Comparison of ENCODE assay signal across 11 cellular contexts in genomic region chr2:221429741-221430491, GRCh38.
DNase-seq lines count a peak whose midpoint lies in the region; ATAC-seq and TF ChIP-seq lines count a peak whose summit lies in the region.
"Had no signal": no experiment of that assay in that cellular context is flagged by ENCODE, and none has a peak within 500 bp of the region (broad histone marks: within the 10 kb centered on the region; RNA-seq: fewer than 3 reads in every experiment).

No MANE protein-coding gene starts in this region.

- H3K9me3 ChIP-seq in mesenchymal stem cell (ENCODE audit: control insufficient read depth, low read length) (no peaks in the 10 kb centered on the region), ascending aorta (no peaks in the 10 kb centered on the region)

- H2BK5ac ChIP-seq in mesenchymal stem cell (ENCODE audit: low read depth, low read length, poor library complexity, severe bottlenecking): no peak overlapping the region

- H2AK5ac ChIP-seq in mesenchymal stem cell (ENCODE audit: low read length, severe bottlenecking): no peak overlapping the region

- H3K4ac ChIP-seq in mesenchymal stem cell (ENCODE audit: low read depth in 1 of 2, low read length in 2 of 2): no peak overlapping the region

- H2BK15ac ChIP-seq in mesenchymal stem cell (ENCODE audit: low read depth, poor library complexity, severe bottlenecking): no peak overlapping the region

- no peak overlapping the region for H2AFZ ChIP-seq in mesenchymal stem cell (ENCODE audit: low read depth, low read length)

- no peak overlapping the region for H3K18ac ChIP-seq in mesenchymal stem cell (ENCODE audit: low read depth in 1 of 2, low read length in 2 of 2)

- no TSS peak for BruUV-seq in MCF 10A (replicated peaks; lab: Mats Ljungman, UMichigan)

- POLR2A ChIA-PET in MCF 10A (lab: Yijun Ruan, JAX): no interaction called here

- peaks cover 6% of the 10 kb centered on the region for H3K36me3 Mint-ChIP-seq in MCF 10A (ENCODE audit: insufficient read depth, unreplicated experiment)

- H3K4me2 ChIP-seq in mesenchymal stem cell (ENCODE audit: low read length, poor library complexity, severe bottlenecking): no peak overlapping the region

- H3K27me3 ChIP-seq in mesenchymal stem cell (ENCODE audit: control insufficient read depth in 1 of 2, insufficient read depth in 1 of 2, low read length in 2 of 2) (no peaks in the 10 kb centered on the region), ascending aorta (no peaks in the 10 kb centered on the region)
- H3K27me3 ChIP-seq: cardiac muscle cell had no signal

- H3K27me3 Mint-ChIP-seq in MCF 10A (ENCODE audit: insufficient read depth, unreplicated experiment): no peaks in the 10 kb centered on the region
- H3K27me3 Mint-ChIP-seq: activated T-cell treated with anti-CD3 and anti-CD28 coated beads, Interleukin-2, amount 50 U/mL, for 24 hours had no signal

- H3K4me3 Mint-ChIP-seq in MCF 10A (ENCODE audit: unreplicated experiment): no peak overlapping the region
- H3K4me3 Mint-ChIP-seq: activated T-cell treated with anti-CD3 and anti-CD28 coated beads, Interleukin-2, amount 50 U/mL, for 24 hours had no signal

- no peaks in the 10 kb centered on the region for H3K4me1 Mint-ChIP-seq in MCF 10A (ENCODE audit: insufficient read depth, unreplicated experiment)

- intact Hi-C loops in MCF 10A (cut with micrococcal nuclease) (no loop called here), ascending aorta (cut with DNase I) (loop anchor here (10.0 kb wide), 1 partner anchor 745 kb away; no protein-coding TSS in a partner anchor)

- no peak overlapping the region for H2BK12ac ChIP-seq in mesenchymal stem cell (ENCODE audit: low read length in 2 of 2)

- H3K4me3 ChIP-seq in mesenchymal stem cell (ENCODE audit: insufficient read depth in 1 of 2, low read depth in 1 of 2, low read length in 2 of 2) (no peak overlapping the region), ascending aorta (no peak overlapping the region)
- H3K4me3 ChIP-seq: cardiac muscle cell had no signal

- CTCF ChIA-PET in MCF 10A (lab: Yijun Ruan, JAX): interaction anchor here (0.9 kb wide), 1 partner anchor 272 kb away, joined by 3 read pairs; no protein-coding TSS in a partner anchor

- no peak for ATAC-seq in GM19452 (IDR thresholded peaks at IDR 0.05; ENCODE audit: unreplicated experiment)
- ATAC-seq in HG02642 (IDR thresholded peaks at IDR 0.05; ENCODE audit: poor library complexity, unreplicated experiment): no peak

- no peak for TF ChIP-seq CTCF in MCF 10A (IDR thresholded peaks at IDR 0.05; ENCODE audit: unreplicated experiment)
- no peak for TF ChIP-seq CTCF in ascending aorta (IDR thresholded peaks at IDR 0.05)

- H3K36me3 ChIP-seq in mesenchymal stem cell (ENCODE audit: control insufficient read depth in 1 of 2, insufficient read depth in 2 of 2, low read depth in 1 of 2, low read length in 2 of 2): peaks cover 22 to 85% of the 10 kb centered on the region in 2 experiments
- peaks cover 0 to 30% of the 10 kb centered on the region in 2 donors for H3K36me3 ChIP-seq in ascending aorta

- peaks cover 5% of the 10 kb centered on the region for H3K79me1 ChIP-seq in mesenchymal stem cell (replicated peaks; ENCODE audit: low read length, poor library complexity, severe bottlenecking)

- H4K8ac ChIP-seq in mesenchymal stem cell (ENCODE audit: low read length): no peak overlapping the region

- no peak overlapping the region for H4K91ac ChIP-seq in mesenchymal stem cell (ENCODE audit: low read length)

- no peak overlapping the region for H3K23ac ChIP-seq in mesenchymal stem cell (ENCODE audit: low read length in 2 of 2)

- no peaks in the 10 kb centered on the region for H3K9me3 Mint-ChIP-seq in MCF 10A (ENCODE audit: unreplicated experiment)
- H3K9me3 Mint-ChIP-seq: activated T-cell treated with anti-CD3 and anti-CD28 coated beads, Interleukin-2, amount 50 U/mL, for 24 hours had no signal

- 92% methylated on average over 7 of the region's 7 CpGs for WGBS in mesenchymal stem cell

- no peak overlapping the region for H3K14ac ChIP-seq in mesenchymal stem cell (ENCODE audit: low read length in 2 of 2)

- no peak overlapping the region for H3K27ac Mint-ChIP-seq in MCF 10A (ENCODE audit: low read depth, unreplicated experiment)
- H3K27ac Mint-ChIP-seq: activated T-cell treated with anti-CD3 and anti-CD28 coated beads, Interleukin-2, amount 50 U/mL, for 24 hours had no signal

- H3K9ac ChIP-seq in mesenchymal stem cell (ENCODE audit: low read length): no peak overlapping the region

- H3K4me1 ChIP-seq in mesenchymal stem cell (ENCODE audit: control insufficient read depth, insufficient read depth, low read depth, low read length) (peaks cover 3% of the 10 kb centered on the region), ascending aorta (no peaks in the 10 kb centered on the region)

- H2BK120ac ChIP-seq in mesenchymal stem cell (ENCODE audit: low read depth, low read length): no peak overlapping the region

- H3K27ac ChIP-seq in mesenchymal stem cell (ENCODE audit: low read length, poor library complexity, severe bottlenecking) (no peak overlapping the region), ascending aorta (peak overlapping the region in 1 of 2 donors; percentile 7)
- H3K27ac ChIP-seq: cardiac muscle cell had no signal

- DNase-seq in Daoy (ENCODE audit: low read depth) (peak; percentile 36), NCI-H2081 (lab: John Stamatoyannopoulos, UW) (peak; percentile 30 to 69), MCF 10A (ENCODE audit: unreplicated experiment) (peak; percentile 10), mesenchymal stem cell (peak; percentile 17), NCI-H1048 (lab: John Stamatoyannopoulos, UW) (no peak), ascending aorta (ENCODE audit: low spot score in 2 of 2) (no peak)
- DNase-seq: activated T-cell treated with anti-CD3 and anti-CD28 coated beads, Interleukin-2, amount 50 U/mL, for 24 hours; stimulated activated CD4-positive, alpha-beta T cell treated with anti-CD3 and anti-CD28 coated beads, Interleukin-4, amount 100 ng/mL, for 4 hours had no signal

Comparison
In these comparisons a context has a peak if more than half of its experiments do, and no peak if none do; other contexts are left out.
1. DNase-seq: peak in Daoy (single experiment), NCI-H2081 (2 of 2), MCF 10A (single experiment) and mesenchymal stem cell (single experiment); none in NCI-H1048 (single experiment) and ascending aorta (0 of 2).